ENCODE assay signal across 8 cellular contexts in genomic region chr5:50751064-50751657, GRCh38.
DNase-seq lines count a peak whose midpoint lies in the region; ATAC-seq and TF ChIP-seq lines count a peak whose summit lies in the region.

No MANE protein-coding gene starts in this region.

- DNase-seq in activated naive CD4-positive, alpha-beta T cell treated with Interleukin-2 at 50 U/mL for 16 hours = peak; percentile 24
- no peak for DNase-seq in activated naive CD4-positive, alpha-beta T cell (lab: John Stamatoyannopoulos, UW)
- DNase-seq in PC-9 (peak in 1 of 2 experiments; percentile 3), brain microvascular endothelial cell (peak; percentile 35), left colon (no peak), upper lobe of right lung (no peak)

- no peak overlapping the region for H3K4me3 ChIP-seq in PC-9
- H3K4me3 ChIP-seq in brain microvascular endothelial cell (ENCODE audit: low read depth, low read length) = no peak overlapping the region
- H3K4me3 ChIP-seq in upper lobe of right lung = no peak overlapping the region

- no peaks in the 10 kb centered on the region for H3K79me2 ChIP-seq in PC-9 (ENCODE audit: low read depth)

- no peaks in the 10 kb centered on the region for H3K4me1 ChIP-seq in PC-9 (replicated peaks; ENCODE audit: insufficient read depth)
- H3K4me1 ChIP-seq in upper lobe of right lung = peaks cover under 1% of the 10 kb centered on the region

- H3K4me2 ChIP-seq in PC-9 = no peak overlapping the region

- intact Hi-C loops in PC-9 (cut with micrococcal nuclease; ENCODE audit: unreplicated experiment) = loop anchor here (2.0 to 5.0 kb wide), 3 partner anchors 239 to 408 kb away; partner anchors contain the start of gene EMB
- intact Hi-C loops in left colon (cut with DNase I, micrococcal nuclease) = no loop called here
- intact Hi-C loops in upper lobe of right lung (cut with DNase I) = no loop called here

- POLR2A ChIA-PET in PC-9 (lab: Charles Lee; ENCODE audit: unreplicated experiment) = interaction anchor here (0.6 kb wide), 1 partner anchor 27 kb away, joined by 9 read pairs; no protein-coding TSS in a partner anchor

- no peaks in the 10 kb centered on the region for H3F3A ChIP-seq in PC-9 (ENCODE audit: insufficient read depth, low read depth)

- no peaks in the 10 kb centered on the region for H3K9me2 ChIP-seq in PC-9 (ENCODE audit: insufficient read depth)

- CTCF ChIA-PET in PC-9 (lab: Charles Lee) = no interaction called here

- BruUV-seq in PC-9 (replicated peaks; lab: Mats Ljungman, UMichigan) = no TSS peak

- no peak overlapping the region for H2AFZ ChIP-seq in PC-9

- H3K9me3 ChIP-seq in PC-9 (ENCODE audit: insufficient read depth, low read depth) (no peaks in the 10 kb centered on the region), upper lobe of right lung (no peaks in the 10 kb centered on the region)

- no peaks in the 10 kb centered on the region for H4K20me1 ChIP-seq in PC-9 (ENCODE audit: insufficient read depth)

- peak; percentile 79 for TF ChIP-seq CTCF in PC-9 (conservative IDR thresholded peaks at IDR 0.05)
- peak; percentile 83 for TF ChIP-seq CTCF in brain microvascular endothelial cell (IDR thresholded peaks at IDR 0.05; ENCODE audit: low read depth, low read length, missing control alignments)
- peak; percentile 88 for TF ChIP-seq CTCF in upper lobe of right lung (IDR thresholded peaks at IDR 0.05)

- H3K36me3 ChIP-seq in PC-9 (ENCODE audit: low read depth) (no peaks in the 10 kb centered on the region), brain microvascular endothelial cell (replicated peaks) (no peaks in the 10 kb centered on the region), upper lobe of right lung (no peaks in the 10 kb centered on the region)

- in situ Hi-C loops in brain microvascular endothelial cell (cut with HindIII; ENCODE audit: low pct_ligation_motif_present, low sequenced_read_pairs) = no loop called here

- no peak overlapping the region for H3K27ac ChIP-seq in PC-9
- no peak overlapping the region for H3K27ac ChIP-seq in brain microvascular endothelial cell
- H3K27ac ChIP-seq in upper lobe of right lung = no peak overlapping the region

- H3K27me3 ChIP-seq in PC-9 (ENCODE audit: insufficient read depth, low read depth) (no peaks in the 10 kb centered on the region), brain microvascular endothelial cell (replicated peaks) (no peaks in the 10 kb centered on the region), upper lobe of right lung (no peaks in the 10 kb centered on the region)

- ATAC-seq in GM21447 (IDR thresholded peaks at IDR 0.05; ENCODE audit: unreplicated experiment) = peak; percentile 92
- peak; percentile 65 for ATAC-seq in HG03575 (IDR thresholded peaks at IDR 0.05; ENCODE audit: extremely low read depth, insufficient number of reproducible peaks, low FRiP score, unreplicated experiment)
- ATAC-seq in left colon = peak; percentile 55
- ATAC-seq in upper lobe of right lung = peak; percentile 93

Comparison
In these comparisons a context has a peak if more than half of its experiments do, and no peak if none do; other contexts are left out.
1. DNase-seq: peak in activated naive CD4-positive, alpha-beta T cell treated with Interleukin-2 at 50 U/mL for 16 hours (single experiment) and brain microvascular endothelial cell (single experiment); none in activated naive CD4-positive, alpha-beta T cell (0 of 4), left colon (0 of 2) and upper lobe of right lung (single experiment).
2. Peak in every context shown above with its lines, with median percentiles within 50 percentile points of each other: ATAC-seq and CTCF ChIP-seq.